8 cellular contexts compared by ENCODE assay signal in genomic region chr5:172771439-172772111, GRCh38. TPM values are rescaled to one million over a fixed set of nuclear protein-coding genes. Genes with fewer than 3 reads are reported as not detected.
DNase-seq lines count a peak whose midpoint lies in the region; ATAC-seq and TF ChIP-seq lines count a peak whose summit lies in the region.

No MANE protein-coding gene starts in this region.

- H3K36me3 ChIP-seq in heart left ventricle (peaks cover 20 to 36% (median 29%) of the 10 kb centered on the region in 9 donors), SJCRH30 (peaks cover 20% of the 10 kb centered on the region), ectodermal cell (ENCODE audit: control insufficient read depth, insufficient read depth, low read length) (peaks cover 6% of the 10 kb centered on the region), muscle layer of colon (ENCODE audit: insufficient read depth, low read length) (peaks cover 30% of the 10 kb centered on the region)

- WGBS in heart left ventricle, 4 donors, result 1 to 2% (median 1%) methylated on average over 16 to 40 of the region's 40 CpGs
- WGBS in ectodermal cell, 2 experiments, result 1% methylated on average over 40 of the region's 40 CpGs

- intact Hi-C loops in heart left ventricle (cut with DNase I) (loop anchor here (1.0 to 10.0 kb wide), 22 partner anchors 23 to 161 kb away; partner anchors contain the start of gene ERGIC1 (in 2 of the 10)), cardiac septum (cut with DNase I) (loop anchor here (1.0 to 2.0 kb wide), 6 partner anchors 24 to 161 kb away; no protein-coding TSS in a partner anchor)

- DNase-seq in heart left ventricle (no peak), cardiac septum (ENCODE audit: low spot score) (no peak), SJCRH30 (peak; percentile 64 to 77), NCI-H1694 (lab: John Stamatoyannopoulos, UW) (no peak), epidermal melanocyte (ENCODE audit: insufficient read length, low spot score) (no peak)

- H3K4me3 ChIP-seq in heart left ventricle (peak overlapping the region; percentile 5 to 98 (median 86)), SJCRH30 (peak overlapping the region; percentile 98), ectodermal cell (ENCODE audit: insufficient read depth, low read depth, low read length) (peak overlapping the region; percentile 79), muscle layer of colon (ENCODE audit: low read depth in 1 of 2, low read length in 2 of 2) (peak overlapping the region; percentile 57 to 62)

- H3K9me3 ChIP-seq in heart left ventricle, result no peaks in the 10 kb centered on the region
- no peaks in the 10 kb centered on the region for H3K9me3 ChIP-seq in SJCRH30 (replicated peaks)
- no peaks in the 10 kb centered on the region for H3K9me3 ChIP-seq in ectodermal cell (ENCODE audit: control insufficient read depth, low read length)
- no peaks in the 10 kb centered on the region for H3K9me3 ChIP-seq in muscle layer of colon (ENCODE audit: low read length)

- TF ChIP-seq POLR2A in heart left ventricle (IDR thresholded peaks at IDR 0.05), result no peak

- H3K27ac ChIP-seq in heart left ventricle (peak overlapping the region; percentile 95 to 100 (median 100)), SJCRH30 (peak overlapping the region; percentile 96), ectodermal cell (ENCODE audit: insufficient read depth, low read depth, low read length, poor library complexity, severe bottlenecking) (peak overlapping the region; percentile 86), muscle layer of colon (ENCODE audit: low read depth, low read length) (peak overlapping the region; percentile 92)

- TF ChIP-seq CTCF in heart left ventricle (IDR thresholded peaks at IDR 0.05), result peak in 1 of 12 donors; percentile 77

- H3K9ac ChIP-seq in muscle layer of colon (ENCODE audit: low read length), result peak overlapping the region; percentile 98

- ATAC-seq in heart left ventricle (peak in 2 of 4 donors; percentile 0 to 11), HG03196 (IDR thresholded peaks at IDR 0.05; ENCODE audit: unreplicated experiment) (no peak)

- H3K27me3 ChIP-seq in heart left ventricle (no peaks in the 10 kb centered on the region), SJCRH30 (no peaks in the 10 kb centered on the region), ectodermal cell (ENCODE audit: control insufficient read depth, insufficient read depth, low read length, poor library complexity, severe bottlenecking) (peaks cover 45% of the 10 kb centered on the region), muscle layer of colon (ENCODE audit: control insufficient read depth in 1 of 2, insufficient read depth in 2 of 2, low read length in 2 of 2) (no peaks in the 10 kb centered on the region)

- peaks cover 0 to 82% (median 18%) of the 10 kb centered on the region in 12 donors for H3K4me1 ChIP-seq in heart left ventricle
- peaks cover 14% of the 10 kb centered on the region for H3K4me1 ChIP-seq in SJCRH30
- H3K4me1 ChIP-seq in ectodermal cell (ENCODE audit: control insufficient read depth, insufficient read depth, low read length), result peaks cover 14% of the 10 kb centered on the region
- peaks cover 38% of the 10 kb centered on the region for H3K4me1 ChIP-seq in muscle layer of colon (ENCODE audit: insufficient read depth, low read length)

RNA-seq across cellular contexts. Expression of gene DUSP1, which starts 0.6 kb away (rescaled TPM):
- total RNA-seq in heart left ventricle (100 to 1,000 TPM in 4 of 9 donors, 10 to 100 TPM in 5; 39.9 to 335 (median 78.2) TPM), cardiac septum (49.9 TPM)
- polyA plus RNA-seq in heart left ventricle, result 100 to 1,000 TPM in 1 of 2 donors, 10 to 100 TPM in 1; 24.3 to 116 TPM
- 18.1 and 19.4 TPM in 2 replicates for total RNA-seq in SJCRH30 (2014; rRNA removed; shearing (Covaris generic))
- polyA plus RNA-seq in ectodermal cell (2013, experiment 1 of 4), result 9.4 TPM
- 6.5 TPM for polyA plus RNA-seq in ectodermal cell (2013, experiment 2 of 4)
- 7.8 TPM for polyA plus RNA-seq in ectodermal cell (2013, experiment 3 of 4)
- 7.0 TPM for polyA plus RNA-seq in ectodermal cell (2013, experiment 4 of 4)

Comparison
In these comparisons a context has a peak if more than half of its experiments do, and no peak if none do; other contexts are left out.
1. DNase-seq: peak in SJCRH30 (2 of 2); none in heart left ventricle (0 of 5), cardiac septum (single experiment), NCI-H1694 (single experiment) and epidermal melanocyte (single experiment).
2. Peak in every context shown above with its lines, with median percentiles within 50 percentile points of each other: H3K27ac ChIP-seq and H3K4me3 ChIP-seq.